In the genomic region with DNA sequence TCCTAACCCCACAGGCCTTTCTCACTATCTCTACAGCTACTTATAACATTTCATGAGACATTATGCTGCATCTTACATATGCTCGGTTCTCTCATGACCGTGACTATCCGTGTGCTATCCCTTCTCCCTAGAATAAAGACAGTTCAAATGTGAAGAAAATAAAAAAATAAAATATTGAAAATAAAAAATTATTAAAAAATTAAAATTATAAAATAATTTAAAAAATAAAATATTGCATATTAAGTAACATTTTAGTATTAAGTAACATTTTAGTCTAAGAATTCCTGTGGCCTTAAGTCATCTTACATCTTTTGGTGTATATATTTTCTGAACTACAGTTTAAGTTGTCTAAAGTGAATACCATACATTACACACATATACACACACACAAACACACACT, we compare ENCODE assay signal across 20 cellular contexts.
A peak's percentile ranks its signal among the peaks of the same experiment; 100 is the strongest.
DNase-seq lines count a peak whose midpoint lies in the region; ATAC-seq and TF ChIP-seq lines count a peak whose summit lies in the region.
"Had no signal": no experiment of that assay in that cellular context is flagged by ENCODE, and none has a peak within 500 bp of the region (broad histone marks: within the 10 kb centered on the region; RNA-seq: fewer than 3 reads in every experiment).

No MANE protein-coding gene starts in this region.

- ATAC-seq in GM18498 (IDR thresholded peaks at IDR 0.05; ENCODE audit: unreplicated experiment), result peak; percentile 21
- ATAC-seq in GM21390 (IDR thresholded peaks at IDR 0.05; ENCODE audit: unreplicated experiment), result peak; percentile 24
- ATAC-seq in HG02973 (IDR thresholded peaks at IDR 0.05; ENCODE audit: unreplicated experiment), result peak; percentile 9
- ATAC-seq in activated T-cell treated with anti-CD3 and anti-CD28 coated beads, Interleukin-2, amount 50 U/mL, for 4 hours, result no peak
- ATAC-seq in stimulated activated naive CD8-positive, alpha-beta T cell treated with anti-CD3 and anti-CD28 coated beads, Interleukin-15, Interleukin-2, amounts not matched to agents 100 U/mL and 50 U/mL, for 24 hours, result no peak
- ATAC-seq: HCT116, left lung had no signal

- H3K9ac ChIP-seq in OCI-LY3 (ENCODE audit: low read length), result no peak overlapping the region

- no peaks in the 10 kb centered on the region for H4K20me1 ChIP-seq in OCI-LY3 (ENCODE audit: insufficient read depth, low read length)

- peaks cover 22% of the 10 kb centered on the region for H3K4me1 ChIP-seq in OCI-LY3 (ENCODE audit: low read length)
- H3K4me1 ChIP-seq: left lung, Peyer's patch had no signal

- H2AFZ ChIP-seq in OCI-LY3 (ENCODE audit: low read depth, low read length), result no peak overlapping the region

- no peak overlapping the region for H3K4me3 Mint-ChIP-seq in activated T-cell treated with anti-CD3 and anti-CD28 coated beads, Interleukin-2, amount 50 U/mL, for 4 hours

- peaks cover 5% of the 10 kb centered on the region for H3K4me1 Mint-ChIP-seq in activated T-cell treated with anti-CD3 and anti-CD28 coated beads, Interleukin-2, amount 50 U/mL, for 4 hours (ENCODE audit: low read depth)

- no peaks in the 10 kb centered on the region for H3K27me3 Mint-ChIP-seq in activated T-cell treated with anti-CD3 and anti-CD28 coated beads, Interleukin-2, amount 50 U/mL, for 4 hours (ENCODE audit: low read depth)
- H3K27me3 Mint-ChIP-seq: stimulated activated naive CD8-positive, alpha-beta T cell treated with anti-CD3 and anti-CD28 coated beads, Interleukin-15, amount 100 ng/mL, for 72 hours had no signal

- H3K4me2 ChIP-seq in OCI-LY3 (ENCODE audit: low read length), result peak overlapping the region; percentile 54

- H3K36me3 ChIP-seq in OCI-LY3 (replicated peaks; ENCODE audit: low read depth, low read length), result no peaks in the 10 kb centered on the region
- H3K36me3 ChIP-seq: neutrophil, Peyer's patch had no signal

- H3K4me3 ChIP-seq in OCI-LY3 (ENCODE audit: low read length), result peak overlapping the region; percentile 18; the same call in 1 of the 2 replicates
- H3K4me3 ChIP-seq: left lung, Peyer's patch had no signal

- no peaks in the 10 kb centered on the region for H3K9me3 Mint-ChIP-seq in activated T-cell treated with anti-CD3 and anti-CD28 coated beads, Interleukin-2, amount 50 U/mL, for 4 hours
- H3K9me3 Mint-ChIP-seq: stimulated activated naive CD8-positive, alpha-beta T cell treated with anti-CD3 and anti-CD28 coated beads, Interleukin-15, amount 100 ng/mL, for 72 hours had no signal

- H3K27me3 ChIP-seq in OCI-LY3 (ENCODE audit: low read depth, low read length), result no peaks in the 10 kb centered on the region
- H3K27me3 ChIP-seq: left lung, neutrophil, Peyer's patch had no signal

- DNase-seq in GOT3 (lab: John Stamatoyannopoulos, UW) (no peak), SKM-1 treated with dmso at 0.1 percent for 144 hours (lab: John Stamatoyannopoulos, UW; ENCODE audit: unreplicated experiment) (no peak)
- no peak for DNase-seq in activated T-cell treated with anti-CD3 and anti-CD28 coated beads, Interleukin-2, amount 50 U/mL, for 4 hours
- no peak for DNase-seq in stimulated activated naive CD8-positive, alpha-beta T cell treated with anti-CD3 and anti-CD28 coated beads, Interleukin-15, Interleukin-2, amounts not matched to agents 100 U/mL and 50 U/mL, for 24 hours
- DNase-seq: activated CD4-positive, alpha-beta T cell treated with anti-CD3 and anti-CD28 coated beads, Interleukin-2, amount 50 U/mL, for 1 hour; activated naive CD4-positive, alpha-beta T cell; foreskin melanocyte; Kasumi-1; left lung; NCI-H2171 treated with DMSO at 0.1 percent for 48 hours; NCI-H774; Peyer's patch; stimulated activated naive CD8-positive, alpha-beta T cell treated with anti-CD3 and anti-CD28 coated beads, Interleukin-15, amount 100 ng/mL, for 72 hours had no signal

- H3K9me3 ChIP-seq in OCI-LY3 (ENCODE audit: insufficient read depth, low read length), result no peaks in the 10 kb centered on the region
- H3K9me3 ChIP-seq: neutrophil, Peyer's patch had no signal

- TF ChIP-seq CTCF in OCI-LY3 (IDR thresholded peaks at IDR 0.05; ENCODE audit: low read depth, low read length), result no peak

- H3K79me2 ChIP-seq in OCI-LY3 (ENCODE audit: low read length), result no peaks in the 10 kb centered on the region

- peaks cover 39% of the 10 kb centered on the region for H3K36me3 Mint-ChIP-seq in activated T-cell treated with anti-CD3 and anti-CD28 coated beads, Interleukin-2, amount 50 U/mL, for 4 hours (ENCODE audit: insufficient read depth)

- H3K27ac ChIP-seq in OCI-LY3 (ENCODE audit: low read length), result peak overlapping the region; percentile 77
- H3K27ac ChIP-seq: C4-2B, left lung, neutrophil, Peyer's patch had no signal

Comparison
In these comparisons a context has a peak if more than half of its experiments do, and no peak if none do; other contexts are left out.
1. ATAC-seq: peak in GM18498 (single experiment), GM21390 (single experiment) and HG02973 (single experiment); none in activated T-cell treated with anti-CD3 and anti-CD28 coated beads, Interleukin-2, amount 50 U/mL, for 4 hours (0 of 2) and stimulated activated naive CD8-positive, alpha-beta T cell treated with anti-CD3 and anti-CD28 coated beads, Interleukin-15, Interleukin-2, amounts not matched to agents 100 U/mL and 50 U/mL, for 24 hours (single experiment).